28 cellular contexts compared by ENCODE assay signal in genomic region chr4:78809928-78810835, GRCh38. TPM values are rescaled to one million over a fixed set of nuclear protein-coding genes. Genes with fewer than 3 reads are reported as not detected.
DNase-seq lines count a peak whose midpoint lies in the region; ATAC-seq, FAIRE-seq and TF ChIP-seq lines count a peak whose summit lies in the region.
"Had no signal": no experiment of that assay in that cellular context is flagged by ENCODE, and none has a peak within 500 bp of the region (broad histone marks: within the 10 kb centered on the region; RNA-seq: fewer than 3 reads in every experiment).

No MANE protein-coding gene starts in this region.

- peaks cover 28% of the 10 kb centered on the region for H3K4me1 ChIP-seq in Loucy (ENCODE audit: insufficient read depth, low read length, poor library complexity, severe bottlenecking)
- H3K4me1 ChIP-seq in transverse colon = peaks cover 3 to 25% (median 6%) of the 10 kb centered on the region in 4 donors
- H3K4me1 ChIP-seq: BE2C, HAP-1, uterus had no signal

- peaks cover 15% of the 10 kb centered on the region for H3K4me1 Mint-ChIP-seq in progenitor cell of endocrine pancreas (ENCODE audit: low read depth)
- H3K4me1 Mint-ChIP-seq: neural progenitor cell had no signal

- DNase-seq in Right ventricle myocardium inferior (ENCODE audit: missing footprints) = no peak
- DNase-seq in cardiac septum (ENCODE audit: low spot score) = no peak
- peak; percentile 9 for DNase-seq in fibroblast of mammary gland (ENCODE audit: low read depth)
- no peak for DNase-seq in progenitor cell of endocrine pancreas (ENCODE audit: low spot score, unreplicated experiment)
- DNase-seq in transverse colon = no peak
- no peak for DNase-seq in RCC 7860 (ENCODE audit: low spot score)
- DNase-seq in foreskin melanocyte = no peak
- DNase-seq: 8988T; activated CD8-positive, alpha-beta T cell treated with anti-CD3 and anti-CD28 coated beads, Interleukin-2, amount 10 ng/mL, durations not matched to agents 7 days and 5 days; activated T-cell treated with anti-CD3 and anti-CD28 coated beads, Interleukin-2, amount 50 U/mL, for 48 hours; BE2C; effector CD8-positive, alpha-beta T cell; EL; heart left ventricle; kidney glomerular epithelial cell; midbrain; NCI-H146; NCI-H2171 treated with DMSO at 0.1 percent for 48 hours; PC-3; psoas muscle; stimulated activated CD4-positive, alpha-beta T cell treated with anti-CD3 and anti-CD28 coated beads, Interleukin-4, amount 100 ng/mL, for 4 hours; uterus had no signal

- H3K9me2 ChIP-seq in Loucy (replicated peaks; ENCODE audit: low read depth, low read length) = no peaks in the 10 kb centered on the region

- H3K36me3 Mint-ChIP-seq in progenitor cell of endocrine pancreas (ENCODE audit: insufficient read depth) = peaks cover 10% of the 10 kb centered on the region

- no peak for TF ChIP-seq POLR2A in transverse colon (IDR thresholded peaks at IDR 0.05)

- peak; percentile 65 for ATAC-seq in Right ventricle myocardium inferior
- ATAC-seq: activated CD8-positive, alpha-beta T cell treated with anti-CD3 and anti-CD28 coated beads, Interleukin-2, amount 10 ng/mL, durations not matched to agents 7 days and 5 days; PC-3; psoas muscle had no signal

- no peak overlapping the region for H2AFZ ChIP-seq in Loucy (ENCODE audit: low read length)
- H2AFZ ChIP-seq: neural progenitor cell had no signal

- no peak overlapping the region for H3K9ac ChIP-seq in Loucy (ENCODE audit: low read depth, low read length, poor library complexity, severe bottlenecking)
- H3K9ac ChIP-seq: neural progenitor cell had no signal

- 0 out of 2 replicates have a peak, but pooled peaks cover 6% of the 10 kb centered on the region for H3K9me3 ChIP-seq in Loucy (ENCODE audit: insufficient read depth, low read depth, low read length)
- peaks cover 5 to 7% of the 10 kb centered on the region in 2 donors for H3K9me3 ChIP-seq in transverse colon

- peak overlapping the region; percentile 22 for H3K4me2 ChIP-seq in Loucy (ENCODE audit: low read depth, low read length, poor library complexity, severe bottlenecking)
- H3K4me2 ChIP-seq: neural progenitor cell had no signal

- no peak overlapping the region for H3K4me3 Mint-ChIP-seq in progenitor cell of endocrine pancreas (ENCODE audit: low read depth)
- H3K4me3 Mint-ChIP-seq: activated CD8-positive, alpha-beta T cell treated with anti-CD3 and anti-CD28 coated beads, Interleukin-2, amount 10 ng/mL, durations not matched to agents 7 days and 5 days; activated naive CD8-positive, alpha-beta T cell; neural progenitor cell had no signal

- H3K36me3 ChIP-seq in Loucy (ENCODE audit: insufficient read depth, low read length) = no peaks in the 10 kb centered on the region; the same call in 1 of the 2 replicates
- H3K36me3 ChIP-seq in transverse colon = no peaks in the 10 kb centered on the region
- H3K36me3 ChIP-seq: BE2C, HAP-1, heart left ventricle, neural progenitor cell, uterus had no signal

- peaks cover 10% of the 10 kb centered on the region for H3K9me3 Mint-ChIP-seq in progenitor cell of endocrine pancreas (ENCODE audit: low read depth)

- no peak for FAIRE-seq in RCC 7860 (lab: Jason Lieb, UNC)

- no peaks in the 10 kb centered on the region for H3K27me3 ChIP-seq in Loucy (ENCODE audit: insufficient read depth, low read length, poor library complexity, severe bottlenecking)
- no peaks in the 10 kb centered on the region for H3K27me3 ChIP-seq in transverse colon
- H3K27me3 ChIP-seq: BE2C, heart left ventricle, neural progenitor cell, uterus had no signal

- no peaks in the 10 kb centered on the region for H3F3A ChIP-seq in Loucy (ENCODE audit: low read depth)

- H3K27me3 Mint-ChIP-seq in progenitor cell of endocrine pancreas = no peaks in the 10 kb centered on the region
- H3K27me3 Mint-ChIP-seq: activated naive CD8-positive, alpha-beta T cell had no signal

- no peak overlapping the region for H3K4me3 ChIP-seq in Loucy (ENCODE audit: low read length, poor library complexity, severe bottlenecking)
- no peak overlapping the region for H3K4me3 ChIP-seq in fibroblast of mammary gland (ENCODE audit: control insufficient read depth, low read depth, low read length)
- H3K4me3 ChIP-seq in transverse colon = no peak overlapping the region
- H3K4me3 ChIP-seq: HAP-1, heart left ventricle, neural progenitor cell, psoas muscle, SK-N-MC, skin epidermis, uterus had no signal

- peak overlapping the region; percentile 7 for H3K27ac Mint-ChIP-seq in progenitor cell of endocrine pancreas
- H3K27ac Mint-ChIP-seq: activated CD8-positive, alpha-beta T cell treated with anti-CD3 and anti-CD28 coated beads, Interleukin-2, amount 10 ng/mL, durations not matched to agents 7 days and 5 days; activated naive CD8-positive, alpha-beta T cell; neural progenitor cell had no signal

- no peak overlapping the region for H3K27ac ChIP-seq in transverse colon
- H3K27ac ChIP-seq: heart left ventricle, neural progenitor cell, psoas muscle, SK-N-MC, skin epidermis, uterus had no signal

- TF ChIP-seq CTCF in Loucy (conservative IDR thresholded peaks at IDR 0.05; ENCODE audit: low read length) = no peak
- no peak for TF ChIP-seq CTCF in fibroblast of mammary gland (conservative IDR thresholded peaks at IDR 0.05; ENCODE audit: control insufficient read depth, insufficient read depth, low read depth, low read length)
- no peak for TF ChIP-seq CTCF in progenitor cell of endocrine pancreas (IDR thresholded peaks at IDR 0.05; ENCODE audit: unreplicated experiment)
- TF ChIP-seq CTCF in transverse colon (IDR thresholded peaks at IDR 0.05) = no peak

- in situ Hi-C loops in transverse colon (cut with MboI; ENCODE audit: low pct_ligation_motif_present in 1 of 4, low pct_unique_long_range_greater_than_20kb in 1 of 4, low sequenced_read_pairs in 3 of 4) = no loop called here

- no peak for TF ChIP-seq EP300 in transverse colon (IDR thresholded peaks at IDR 0.05; ENCODE audit: low read depth)

- 85 to 89% methylated on average over 6 to 7 of the region's 7 CpGs for WGBS in transverse colon (ENCODE audit: low coverage in 1 of 2), 2 donors

- peaks cover 82% of the 10 kb centered on the region for H4K20me1 ChIP-seq in Loucy (ENCODE audit: insufficient read depth, low read length, poor library complexity, severe bottlenecking)

- intact Hi-C loops in Right ventricle myocardium inferior (cut with DNase I) = no loop called here
- intact Hi-C loops in cardiac septum (cut with DNase I) = no loop called here
- intact Hi-C loops in transverse colon (cut with DNase I; ENCODE audit: low total_unique reads) = no loop called here

- H3K79me2 ChIP-seq in Loucy (ENCODE audit: insufficient read depth, low read length) = peaks cover 100% of the 10 kb centered on the region

RNA-seq across cellular contexts. Expression of gene BMP2K, which starts 34.0 kb away (rescaled TPM):
- total RNA-seq in Right ventricle myocardium inferior (29.8 TPM), cardiac septum (37.6 TPM), progenitor cell of endocrine pancreas (32.5 and 35.2 TPM in 2 replicates), transverse colon (100 to 1,000 TPM in 1 of 4 donors, 10 to 100 TPM in 3; 12.3 to 147 (median 71.2) TPM)
